In the genomic region with DNA sequence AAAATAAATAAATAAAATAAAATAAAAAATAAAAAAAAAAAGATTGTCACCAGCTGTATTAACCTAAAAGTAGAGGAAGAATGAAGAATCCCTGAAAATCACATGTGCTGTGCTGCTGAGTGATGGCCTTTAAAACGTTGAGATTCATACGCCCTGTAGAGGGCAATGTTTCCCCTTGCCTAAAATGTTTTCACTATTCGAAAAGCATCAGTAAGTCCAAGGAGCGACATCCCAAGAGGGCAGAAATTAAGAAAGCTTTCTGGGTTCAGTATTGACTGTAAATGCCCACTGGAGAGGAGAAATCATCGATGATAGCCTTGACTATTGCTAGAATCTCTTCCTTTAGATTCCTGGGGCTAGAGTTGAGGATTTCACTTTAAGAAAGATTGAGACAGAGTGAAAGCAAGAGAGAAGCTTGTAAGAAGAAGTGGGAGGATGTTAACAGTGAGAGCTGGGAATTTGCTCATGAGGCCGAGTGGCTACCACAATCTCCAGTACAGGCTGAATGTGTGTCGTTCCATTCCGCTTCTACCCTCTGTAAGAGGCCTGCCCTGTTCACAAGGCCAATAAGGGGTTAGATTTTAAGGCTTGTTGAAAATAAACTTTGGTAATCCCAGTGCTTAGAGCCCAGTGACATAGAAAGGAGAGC, we compare ENCODE assay signal across 9 cellular contexts.
DNase-seq lines count a peak whose midpoint lies in the region; ATAC-seq and TF ChIP-seq lines count a peak whose summit lies in the region.
"Had no signal": no experiment of that assay in that cellular context is flagged by ENCODE, and none has a peak within 500 bp of the region (broad histone marks: within the 10 kb centered on the region; RNA-seq: fewer than 3 reads in every experiment).

No MANE protein-coding gene starts in this region.

- H3K27me3 Mint-ChIP-seq in T-helper 1 cell treated with Interleukin-12 subunit alpha and Interleukin-12 subunit beta and Interleukin-4 antibody, amounts not matched to agents 30 μg/mL and 1 μg/mL, for 36 hours (ENCODE audit: low read depth) = no peaks in the 10 kb centered on the region

- no peaks in the 10 kb centered on the region for H3K36me3 Mint-ChIP-seq in T-helper 1 cell treated with Interleukin-12 subunit alpha and Interleukin-12 subunit beta and Interleukin-4 antibody, amounts not matched to agents 30 μg/mL and 1 μg/mL, for 36 hours (ENCODE audit: low read depth)
- H3K36me3 Mint-ChIP-seq: CD4-positive, CD25-positive, alpha-beta regulatory T cell had no signal

- peak; percentile 3 for DNase-seq in NCI-H146 (lab: John Stamatoyannopoulos, UW)
- no peak for DNase-seq in NCI-H146 treated with DMSO at 0.1 percent for 48 hours (lab: John Stamatoyannopoulos, UW; ENCODE audit: unreplicated experiment)
- no peak for DNase-seq in LNCaP clone FGC (ENCODE audit: low read depth)
- DNase-seq in foreskin fibroblast = peak; percentile 75 to 90
- DNase-seq in occipital lobe (lab: John Stamatoyannopoulos, UW) = peak; percentile 4
- DNase-seq in activated effector memory CD4-positive, alpha-beta T cell treated with anti-CD3 and anti-CD28 coated beads, Interleukin-2, amount 50 U/mL, for 16 hours = no peak

- no peak overlapping the region for H3K4me3 ChIP-seq in LNCaP clone FGC (ENCODE audit: low read depth, low read length)
- peak overlapping the region in 1 of 2 donors; percentile 25 for H3K4me3 ChIP-seq in foreskin fibroblast (ENCODE audit: low read depth in 1 of 2, low read length in 2 of 2)

- no peaks in the 10 kb centered on the region for H3K9me3 Mint-ChIP-seq in T-helper 1 cell treated with Interleukin-12 subunit alpha and Interleukin-12 subunit beta and Interleukin-4 antibody, amounts not matched to agents 30 μg/mL and 1 μg/mL, for 36 hours

- peak; percentile 69 for ATAC-seq in GM21786 (IDR thresholded peaks at IDR 0.05; ENCODE audit: unreplicated experiment)

- TF ChIP-seq CTCF in LNCaP clone FGC (IDR thresholded peaks at IDR 0.05; ENCODE audit: control insufficient read depth, extremely low read depth, insufficient read depth) (peak; percentile 68), foreskin fibroblast (IDR thresholded peaks at IDR 0.05; ENCODE audit: low read depth, low read length) (peak; percentile 64)

- peak overlapping the region; percentile 59 for H3K4me3 Mint-ChIP-seq in T-helper 1 cell treated with Interleukin-12 subunit alpha and Interleukin-12 subunit beta and Interleukin-4 antibody, amounts not matched to agents 30 μg/mL and 1 μg/mL, for 36 hours
- H3K4me3 Mint-ChIP-seq: CD4-positive, CD25-positive, alpha-beta regulatory T cell had no signal

- H3K4me1 Mint-ChIP-seq in T-helper 1 cell treated with Interleukin-12 subunit alpha and Interleukin-12 subunit beta and Interleukin-4 antibody, amounts not matched to agents 30 μg/mL and 1 μg/mL, for 36 hours (ENCODE audit: low read depth) = peaks cover 4% of the 10 kb centered on the region

- H3K27ac Mint-ChIP-seq in T-helper 1 cell treated with Interleukin-12 subunit alpha and Interleukin-12 subunit beta and Interleukin-4 antibody, amounts not matched to agents 30 μg/mL and 1 μg/mL, for 36 hours = no peak overlapping the region
- H3K27ac Mint-ChIP-seq: CD4-positive, CD25-positive, alpha-beta regulatory T cell had no signal

Comparison
In these comparisons a context has a peak if more than half of its experiments do, and no peak if none do; other contexts are left out.
1. DNase-seq: peak in NCI-H146 (single experiment), foreskin fibroblast (2 of 2) and occipital lobe (single experiment); none in NCI-H146 treated with DMSO at 0.1 percent for 48 hours (single experiment), LNCaP clone FGC (single experiment) and activated effector memory CD4-positive, alpha-beta T cell treated with anti-CD3 and anti-CD28 coated beads, Interleukin-2, amount 50 U/mL, for 16 hours (single experiment).